In genomic region chr13:65154661-65155447, GRCh38 we compare ENCODE assay signal across 1 cellular context.
TF ChIP-seq lines count a peak whose summit lies in the region.

No MANE protein-coding gene starts in this region.

TF ChIP-seq in WTC11, 78 proteins besides CTCF, POLR2A, EP300 and RAD21 (continued from another document):
- no peak for TF ChIP-seq ZSCAN18 (CRISPR knock-in tag; IDR thresholded peaks at IDR 0.05)
